In the genomic region with DNA sequence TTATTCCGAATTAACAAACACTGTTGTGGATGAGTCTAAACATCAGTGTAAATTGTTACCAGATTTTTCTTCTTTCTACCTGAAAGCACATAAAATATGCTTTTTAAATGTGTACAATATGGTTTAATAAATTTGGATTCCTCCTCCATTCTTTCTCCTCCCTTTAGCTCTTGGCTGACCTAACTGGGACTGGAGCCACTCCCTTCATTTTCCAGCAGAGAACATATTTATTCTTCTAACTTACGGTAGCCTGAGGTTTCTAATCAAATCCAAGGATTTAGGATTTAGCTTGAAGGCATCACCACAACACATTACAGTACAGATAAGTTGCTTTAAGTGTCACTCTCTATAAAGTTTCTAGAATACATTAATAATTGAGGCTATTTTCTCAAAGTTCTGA, we compare ENCODE assay signal across 28 cellular contexts.
"Had no signal": no experiment of that assay in that cellular context is flagged by ENCODE, and none has a peak within 500 bp of the region (broad histone marks: within the 10 kb centered on the region; RNA-seq: fewer than 3 reads in every experiment).

No MANE protein-coding gene starts in this region.

- H3K4me1 ChIP-seq: pancreas, prostate gland had no signal

- H3K4me3 ChIP-seq: gastroesophageal sphincter, hepatocyte, pancreas, prostate gland, thoracic aorta, uterus had no signal

- H3K27me3 Mint-ChIP-seq: activated CD4-positive, alpha-beta memory T cell treated with anti-CD3 and anti-CD28 coated beads, Interleukin-2, amount 10 ng/mL, durations not matched to agents 7 days and 5 days; activated CD4-positive, alpha-beta T cell treated with anti-CD3 and anti-CD28 coated beads, Interleukin-2, amount 10 ng/mL, durations not matched to agents 7 days and 5 days; activated T-cell treated with anti-CD3 and anti-CD28 coated beads, Interleukin-2, amount 50 U/mL, for 24 hours; activated T-helper 17 cell treated with anti-CD3 and anti-CD28 coated beads, Interleukin-2, amount 50 U/mL, for 72 hours; central memory CD8-positive, alpha-beta T cell; dendritic cell treated with granulocyte-macrophage colony-stimulating factor and Interleukin-4, amounts not matched to agents 40 ng/mL and 50 ng/mL, for 4 days; naive thymus-derived CD4-positive, alpha-beta T cell had no signal

- H3K4me1 Mint-ChIP-seq: activated CD4-positive, alpha-beta memory T cell treated with anti-CD3 and anti-CD28 coated beads, Interleukin-2, amount 10 ng/mL, durations not matched to agents 7 days and 5 days; activated CD4-positive, alpha-beta T cell treated with anti-CD3 and anti-CD28 coated beads, Interleukin-2, amount 10 ng/mL, durations not matched to agents 7 days and 5 days; activated T-helper 17 cell treated with anti-CD3 and anti-CD28 coated beads, Interleukin-2, amount 50 U/mL, for 72 hours; central memory CD8-positive, alpha-beta T cell; endodermal cell; naive thymus-derived CD4-positive, alpha-beta T cell; neural crest cell had no signal

- H3K27me3 ChIP-seq: gastroesophageal sphincter, hepatocyte, pancreas, uterus had no signal

- H3K4me3 Mint-ChIP-seq: activated CD4-positive, alpha-beta memory T cell treated with anti-CD3 and anti-CD28 coated beads, Interleukin-2, amount 10 ng/mL, durations not matched to agents 7 days and 5 days; activated CD4-positive, alpha-beta T cell treated with anti-CD3 and anti-CD28 coated beads, Interleukin-2, amount 10 ng/mL, durations not matched to agents 7 days and 5 days; activated T-cell treated with anti-CD3 and anti-CD28 coated beads, Interleukin-2, amount 50 U/mL, for 24 hours; activated T-helper 17 cell treated with anti-CD3 and anti-CD28 coated beads, Interleukin-2, amount 50 U/mL, for 72 hours; central memory CD8-positive, alpha-beta T cell; dendritic cell treated with granulocyte-macrophage colony-stimulating factor and Interleukin-4, amounts not matched to agents 40 ng/mL and 50 ng/mL, for 4 days; endodermal cell; naive thymus-derived CD4-positive, alpha-beta T cell; neural crest cell had no signal

- H3K9me3 Mint-ChIP-seq: activated CD4-positive, alpha-beta T cell treated with anti-CD3 and anti-CD28 coated beads, Interleukin-2, amount 10 ng/mL, durations not matched to agents 7 days and 5 days; dendritic cell treated with granulocyte-macrophage colony-stimulating factor and Interleukin-4, amounts not matched to agents 40 ng/mL and 50 ng/mL, for 4 days had no signal

- H3K27ac ChIP-seq: gastroesophageal sphincter, hepatocyte, pancreas, prostate gland, thoracic aorta, uterus had no signal

- H3K9me3 ChIP-seq: pancreas, prostate gland had no signal

- DNase-seq: activated CD4-positive, alpha-beta memory T cell treated with anti-CD3 and anti-CD28 coated beads, Interleukin-2, amount 10 ng/mL, durations not matched to agents 7 days and 5 days; activated CD4-positive, alpha-beta T cell treated with anti-CD3 and anti-CD28 coated beads for 1 hour; activated CD4-positive, alpha-beta T cell treated with anti-CD3 and anti-CD28 coated beads, Interleukin-2, amount 10 ng/mL, durations not matched to agents 7 days and 5 days; activated CD8-positive, alpha-beta memory T cell treated with anti-CD3 and anti-CD28 coated beads, Interleukin-2, amount 50 U/mL, for 48 hours; activated gamma-delta T cell treated with Interleukin-2 at 50 U/mL for 16 hours; activated naive CD4-positive, alpha-beta T cell treated with anti-CD3 and anti-CD28 coated beads, Interleukin-2, amount 50 U/mL, for 16 hours; activated T-cell treated with anti-CD3 and anti-CD28 coated beads, Interleukin-2, amount 50 U/mL, for 24 hours; endodermal cell; left cardiac atrium; mammary epithelial cell; midbrain; naive thymus-derived CD4-positive, alpha-beta T cell; nucleus accumbens; pancreas; retina; stimulated activated naive CD8-positive, alpha-beta T cell treated with anti-CD3 and anti-CD28 coated beads, Interleukin-15, Interleukin-2, amounts not matched to agents 100 U/mL and 50 U/mL, for 24 hours; T-helper 2 cell; trophoblast cell; uterus had no signal

- H3K27ac Mint-ChIP-seq: activated CD4-positive, alpha-beta memory T cell treated with anti-CD3 and anti-CD28 coated beads, Interleukin-2, amount 10 ng/mL, durations not matched to agents 7 days and 5 days; activated CD4-positive, alpha-beta T cell treated with anti-CD3 and anti-CD28 coated beads, Interleukin-2, amount 10 ng/mL, durations not matched to agents 7 days and 5 days; activated T-cell treated with anti-CD3 and anti-CD28 coated beads, Interleukin-2, amount 50 U/mL, for 24 hours; activated T-helper 17 cell treated with anti-CD3 and anti-CD28 coated beads, Interleukin-2, amount 50 U/mL, for 72 hours; dendritic cell treated with granulocyte-macrophage colony-stimulating factor and Interleukin-4, amounts not matched to agents 40 ng/mL and 50 ng/mL, for 4 days; endodermal cell; naive thymus-derived CD4-positive, alpha-beta T cell had no signal

- H3K36me3 ChIP-seq: gastroesophageal sphincter, pancreas, prostate gland, thoracic aorta, uterus had no signal

- ATAC-seq: activated T-helper 17 cell treated with anti-CD3 and anti-CD28 coated beads, Interleukin-2, amount 50 U/mL, for 72 hours; esophagus mucosa; gastroesophageal sphincter; naive thymus-derived CD4-positive, alpha-beta T cell; pancreas; stimulated activated naive CD8-positive, alpha-beta T cell treated with anti-CD3 and anti-CD28 coated beads, Interleukin-15, Interleukin-2, amounts not matched to agents 100 U/mL and 50 U/mL, for 24 hours had no signal
